ENCODE assay signal across 1 cellular context in the genomic region with DNA sequence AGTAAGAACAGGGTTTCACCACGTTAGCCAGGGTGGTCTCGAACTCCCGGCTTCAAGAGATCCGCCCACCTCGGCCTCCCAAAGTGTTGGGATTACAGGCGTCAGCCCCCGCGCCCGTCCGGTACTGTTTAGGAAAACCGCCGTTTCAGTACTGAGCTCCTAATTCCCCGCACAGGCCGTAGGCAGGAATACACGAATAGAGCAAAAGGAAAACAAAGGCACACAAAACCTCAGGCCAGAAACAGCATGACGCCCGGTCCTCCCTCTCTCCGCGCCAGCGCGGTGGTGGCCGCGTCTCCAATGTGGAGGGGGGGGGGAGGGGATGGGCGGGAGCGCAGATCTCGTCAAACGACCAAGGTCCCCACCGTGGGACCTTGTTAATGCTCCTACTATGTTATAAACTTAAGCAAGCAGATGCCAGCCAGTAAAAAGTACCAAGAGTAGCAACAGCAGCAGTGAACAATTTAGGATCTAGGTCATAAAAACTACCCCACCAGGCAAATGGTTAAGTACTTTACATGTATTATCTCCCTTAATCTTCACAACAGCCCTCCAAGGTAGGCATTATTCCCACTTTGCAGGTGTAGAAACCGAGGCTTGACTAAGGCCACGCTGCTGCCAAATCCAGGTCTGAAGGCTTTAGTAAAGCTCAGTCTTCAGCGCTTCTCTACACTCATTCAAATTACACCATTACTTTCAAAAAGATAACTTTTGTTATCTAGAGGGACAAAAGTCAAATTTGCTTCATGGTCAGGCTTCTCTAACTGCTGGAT.
TF ChIP-seq lines count a peak whose summit lies in the region.

No MANE protein-coding gene starts in this region.

TF ChIP-seq in HepG2, 621 proteins besides CTCF, POLR2A, EP300 and RAD21 (continues in another document):
- TF ChIP-seq, protein P1, sequence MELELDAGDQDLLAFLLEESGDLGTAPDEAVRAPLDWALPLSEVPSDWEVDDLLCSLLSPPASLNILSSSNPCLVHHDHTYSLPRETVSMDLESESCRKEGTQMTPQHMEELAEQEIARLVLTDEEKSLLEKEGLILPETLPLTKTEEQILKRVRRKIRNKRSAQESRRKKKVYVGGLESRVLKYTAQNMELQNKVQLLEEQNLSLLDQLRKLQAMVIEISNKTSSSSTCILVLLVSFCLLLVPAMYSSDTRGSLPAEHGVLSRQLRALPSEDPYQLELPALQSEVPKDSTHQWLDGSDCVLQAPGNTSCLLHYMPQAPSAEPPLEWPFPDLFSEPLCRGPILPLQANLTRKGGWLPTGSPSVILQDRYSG (CRISPR knock-in tag; IDR thresholded peaks at IDR 0.05): no peak
- TF ChIP-seq ZSCAN30 (CRISPR knock-in tag; IDR thresholded peaks at IDR 0.05) (no peak), ZFP37 (CRISPR knock-in tag; IDR thresholded peaks at IDR 0.05; ENCODE audit: borderline replicate concordance) (no peak), ZBTB44 (CRISPR knock-in tag; IDR thresholded peaks at IDR 0.05) (no peak), RELA (CRISPR knock-in tag; IDR thresholded peaks at IDR 0.05) (no peak), ZNF501 (CRISPR knock-in tag; IDR thresholded peaks at IDR 0.05) (no peak), ZNF333 (CRISPR knock-in tag; IDR thresholded peaks at IDR 0.05; ENCODE audit: borderline replicate concordance) (no peak), CAMTA2 (CRISPR knock-in tag; IDR thresholded peaks at IDR 0.05; ENCODE audit: borderline replicate concordance) (no peak), SMAD1 (CRISPR knock-in tag; IDR thresholded peaks at IDR 0.05; ENCODE audit: borderline replicate concordance, low read depth) (0 out of 2 replicates have a peak, but pooled peaks have one; percentile 0), CBFB (CRISPR knock-in tag; IDR thresholded peaks at IDR 0.05) (no peak), ZNF225 (CRISPR knock-in tag; IDR thresholded peaks at IDR 0.05) (no peak), TCF7L2 (IDR thresholded peaks at IDR 0.05; ENCODE audit: low read depth, low read length) (no peak), TOPORS (CRISPR knock-in tag; IDR thresholded peaks at IDR 0.05) (no peak), NCOR1 (IDR thresholded peaks at IDR 0.05; ENCODE audit: borderline replicate concordance, low read length) (peak; percentile 13; the same call in 1 of the 2 replicates), ZBTB38 (CRISPR knock-in tag; IDR thresholded peaks at IDR 0.05) (no peak), NR1H2 (CRISPR knock-in tag; IDR thresholded peaks at IDR 0.05; ENCODE audit: borderline replicate concordance, low read depth) (no peak), ZNF841 (CRISPR knock-in tag; IDR thresholded peaks at IDR 0.05; ENCODE audit: borderline replicate concordance) (no peak), ZC3H13 (CRISPR knock-in tag; IDR thresholded peaks at IDR 0.05) (no peak), FOXM1 (CRISPR knock-in tag; IDR thresholded peaks at IDR 0.05) (no peak), ZNF207 (IDR thresholded peaks at IDR 0.05; ENCODE audit: borderline replicate concordance) (no peak), ZSCAN25 (CRISPR knock-in tag; IDR thresholded peaks at IDR 0.05) (no peak), ZBTB37 (CRISPR knock-in tag; IDR thresholded peaks at IDR 0.05) (no peak), PHF8 (CRISPR knock-in tag; IDR thresholded peaks at IDR 0.05) (no peak; the same call in 1 of the 2 replicates), RAD51 (IDR thresholded peaks at IDR 0.05; ENCODE audit: borderline replicate concordance) (no peak), MYC (CRISPR knock-in tag; IDR thresholded peaks at IDR 0.05; ENCODE audit: borderline replicate concordance) (no peak), SAP130 (CRISPR knock-in tag; IDR thresholded peaks at IDR 0.05; ENCODE audit: low read depth) (peak; percentile 33; the same call in 1 of the 2 replicates), SP4 (CRISPR knock-in tag; IDR thresholded peaks at IDR 0.05) (no peak), IKZF1 (IDR thresholded peaks at IDR 0.05) (no peak), ZNF770 (CRISPR knock-in tag; IDR thresholded peaks at IDR 0.05) (no peak), GFI1 (CRISPR knock-in tag; IDR thresholded peaks at IDR 0.05; ENCODE audit: borderline replicate concordance) (0 out of 2 replicates have a peak, but pooled peaks have one; percentile 2), SMAD9 (CRISPR knock-in tag; IDR thresholded peaks at IDR 0.05) (no peak), ZNF292 (CRISPR knock-in tag; IDR thresholded peaks at IDR 0.05; ENCODE audit: borderline replicate concordance, low read depth) (no peak), ZNF629 (CRISPR knock-in tag; conservative IDR thresholded peaks at IDR 0.05) (peak; percentile 82), ZNF724P (CRISPR knock-in tag; IDR thresholded peaks at IDR 0.05; ENCODE audit: borderline replicate concordance) (no peak), SMYD3 (CRISPR knock-in tag; IDR thresholded peaks at IDR 0.05) (no peak), ZFY (CRISPR knock-in tag; IDR thresholded peaks at IDR 0.05) (no peak), HNRNPK (IDR thresholded peaks at IDR 0.05; ENCODE audit: low read depth, low read length, poor library complexity, severe bottlenecking) (no peak), MXI1 (IDR thresholded peaks at IDR 0.05; ENCODE audit: borderline replicate concordance, low read depth, low read length) (peak; percentile 48; the same call in 1 of the 3 replicates), TBX2 (CRISPR knock-in tag; IDR thresholded peaks at IDR 0.05; ENCODE audit: borderline replicate concordance) (no peak)
- TF ChIP-seq, protein P2, sequence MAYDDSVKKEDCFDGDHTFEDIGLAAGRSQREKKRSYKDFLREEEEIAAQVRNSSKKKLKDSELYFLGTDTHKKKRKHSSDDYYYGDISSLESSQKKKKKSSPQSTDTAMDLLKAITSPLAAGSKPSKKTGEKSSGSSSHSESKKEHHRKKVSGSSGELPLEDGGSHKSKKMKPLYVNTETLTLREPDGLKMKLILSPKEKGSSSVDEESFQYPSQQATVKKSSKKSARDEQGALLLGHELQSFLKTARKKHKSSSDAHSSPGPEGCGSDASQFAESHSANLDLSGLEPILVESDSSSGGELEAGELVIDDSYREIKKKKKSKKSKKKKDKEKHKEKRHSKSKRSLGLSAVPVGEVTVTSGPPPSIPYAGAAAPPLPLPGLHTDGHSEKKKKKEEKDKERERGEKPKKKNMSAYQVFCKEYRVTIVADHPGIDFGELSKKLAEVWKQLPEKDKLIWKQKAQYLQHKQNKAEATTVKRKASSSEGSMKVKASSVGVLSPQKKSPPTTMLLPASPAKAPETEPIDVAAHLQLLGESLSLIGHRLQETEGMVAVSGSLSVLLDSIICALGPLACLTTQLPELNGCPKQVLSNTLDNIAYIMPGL (CRISPR knock-in tag; IDR thresholded peaks at IDR 0.05; ENCODE audit: borderline replicate concordance in 1 of 2, low read depth in 1 of 2): 0 out of 4 replicates have a peak, but pooled peaks of 1 of the 2 experiments have one; percentile 1
- TF ChIP-seq, protein P3, sequence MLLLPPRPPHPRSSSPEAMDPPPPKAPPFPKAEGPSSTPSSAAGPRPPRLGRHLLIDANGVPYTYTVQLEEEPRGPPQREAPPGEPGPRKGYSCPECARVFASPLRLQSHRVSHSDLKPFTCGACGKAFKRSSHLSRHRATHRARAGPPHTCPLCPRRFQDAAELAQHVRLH (CRISPR knock-in tag; IDR thresholded peaks at IDR 0.05; ENCODE audit: borderline replicate concordance, low read depth): no peak
- TF ChIP-seq, protein P4, sequence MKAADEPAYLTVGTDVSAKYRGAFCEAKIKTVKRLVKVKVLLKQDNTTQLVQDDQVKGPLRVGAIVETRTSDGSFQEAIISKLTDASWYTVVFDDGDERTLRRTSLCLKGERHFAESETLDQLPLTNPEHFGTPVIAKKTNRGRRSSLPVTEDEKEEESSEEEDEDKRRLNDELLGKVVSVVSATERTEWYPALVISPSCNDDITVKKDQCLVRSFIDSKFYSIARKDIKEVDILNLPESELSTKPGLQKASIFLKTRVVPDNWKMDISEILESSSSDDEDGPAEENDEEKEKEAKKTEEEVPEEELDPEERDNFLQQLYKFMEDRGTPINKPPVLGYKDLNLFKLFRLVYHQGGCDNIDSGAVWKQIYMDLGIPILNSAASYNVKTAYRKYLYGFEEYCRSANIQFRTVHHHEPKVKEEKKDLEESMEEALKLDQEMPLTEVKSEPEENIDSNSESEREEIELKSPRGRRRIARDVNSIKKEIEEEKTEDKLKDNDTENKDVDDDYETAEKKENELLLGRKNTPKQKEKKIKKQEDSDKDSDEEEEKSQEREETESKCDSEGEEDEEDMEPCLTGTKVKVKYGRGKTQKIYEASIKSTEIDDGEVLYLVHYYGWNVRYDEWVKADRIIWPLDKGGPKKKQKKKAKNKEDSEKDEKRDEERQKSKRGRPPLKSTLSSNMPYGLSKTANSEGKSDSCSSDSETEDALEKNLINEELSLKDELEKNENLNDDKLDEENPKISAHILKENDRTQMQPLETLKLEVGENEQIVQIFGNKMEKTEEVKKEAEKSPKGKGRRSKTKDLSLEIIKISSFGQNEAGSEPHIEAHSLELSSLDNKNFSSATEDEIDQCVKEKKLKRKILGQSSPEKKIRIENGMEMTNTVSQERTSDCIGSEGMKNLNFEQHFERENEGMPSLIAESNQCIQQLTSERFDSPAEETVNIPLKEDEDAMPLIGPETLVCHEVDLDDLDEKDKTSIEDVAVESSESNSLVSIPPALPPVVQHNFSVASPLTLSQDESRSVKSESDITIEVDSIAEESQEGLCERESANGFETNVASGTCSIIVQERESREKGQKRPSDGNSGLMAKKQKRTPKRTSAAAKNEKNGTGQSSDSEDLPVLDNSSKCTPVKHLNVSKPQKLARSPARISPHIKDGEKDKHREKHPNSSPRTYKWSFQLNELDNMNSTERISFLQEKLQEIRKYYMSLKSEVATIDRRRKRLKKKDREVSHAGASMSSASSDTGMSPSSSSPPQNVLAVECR (CRISPR knock-in tag; IDR thresholded peaks at IDR 0.05; ENCODE audit: borderline replicate concordance): no peak
- TF ChIP-seq, protein P5, sequence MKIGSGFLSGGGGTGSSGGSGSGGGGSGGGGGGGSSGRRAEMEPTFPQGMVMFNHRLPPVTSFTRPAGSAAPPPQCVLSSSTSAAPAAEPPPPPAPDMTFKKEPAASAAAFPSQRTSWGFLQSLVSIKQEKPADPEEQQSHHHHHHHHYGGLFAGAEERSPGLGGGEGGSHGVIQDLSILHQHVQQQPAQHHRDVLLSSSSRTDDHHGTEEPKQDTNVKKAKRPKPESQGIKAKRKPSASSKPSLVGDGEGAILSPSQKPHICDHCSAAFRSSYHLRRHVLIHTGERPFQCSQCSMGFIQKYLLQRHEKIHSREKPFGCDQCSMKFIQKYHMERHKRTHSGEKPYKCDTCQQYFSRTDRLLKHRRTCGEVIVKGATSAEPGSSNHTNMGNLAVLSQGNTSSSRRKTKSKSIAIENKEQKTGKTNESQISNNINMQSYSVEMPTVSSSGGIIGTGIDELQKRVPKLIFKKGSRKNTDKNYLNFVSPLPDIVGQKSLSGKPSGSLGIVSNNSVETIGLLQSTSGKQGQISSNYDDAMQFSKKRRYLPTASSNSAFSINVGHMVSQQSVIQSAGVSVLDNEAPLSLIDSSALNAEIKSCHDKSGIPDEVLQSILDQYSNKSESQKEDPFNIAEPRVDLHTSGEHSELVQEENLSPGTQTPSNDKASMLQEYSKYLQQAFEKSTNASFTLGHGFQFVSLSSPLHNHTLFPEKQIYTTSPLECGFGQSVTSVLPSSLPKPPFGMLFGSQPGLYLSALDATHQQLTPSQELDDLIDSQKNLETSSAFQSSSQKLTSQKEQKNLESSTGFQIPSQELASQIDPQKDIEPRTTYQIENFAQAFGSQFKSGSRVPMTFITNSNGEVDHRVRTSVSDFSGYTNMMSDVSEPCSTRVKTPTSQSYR (CRISPR knock-in tag; IDR thresholded peaks at IDR 0.05; ENCODE audit: borderline replicate concordance): peak; percentile 38; the same call in 1 of the 2 replicates
